Comparison of ENCODE assay signal across 8 cellular contexts in genomic region chr11:447923-448731, GRCh38. TPM values are rescaled to one million over a fixed set of nuclear protein-coding genes. Genes with fewer than 3 reads are reported as not detected.
DNase-seq lines count a peak whose midpoint lies in the region; ATAC-seq, FAIRE-seq and TF ChIP-seq lines count a peak whose summit lies in the region.

No MANE protein-coding gene starts in this region.

- CTCF ChIA-PET in A673 (lab: Charles Lee) (interaction anchor here (0.6 kb wide), 1 partner anchor 33 kb away, joined by 7 read pairs; the partner anchor contains the start of gene SIGIRR), WTC11 (lab: Charles Lee) (interaction anchor here (0.5 to 5.9 kb wide), 38 partner anchors 8 to 278 kb away, joined by 3 to 71 read pairs (median 4); partner anchors contain the start of genes B4GALNT4, BET1L, PHRF1 and PKP3)

- intact Hi-C loops in A673 (cut with micrococcal nuclease; ENCODE audit: unreplicated experiment) (loop anchor here (10.0 kb wide), 1 partner anchor 243 kb away; the partner anchor contains the start of genes BET1L and RIC8A), spleen (cut with DNase I; ENCODE audit: low total_unique reads) (no loop called here)

- WGBS in spleen, 5 donors = 4 to 5% (median 4%) methylated on average over 42 to 55 of the region's 55 CpGs

- POLR2A ChIA-PET in A673 (lab: Charles Lee; ENCODE audit: low non-redundant PET) (no interaction called here), WTC11 (lab: Charles Lee) (interaction anchor here (1.0 to 1.8 kb wide), 5 partner anchors 15 to 168 kb away, joined by 3 to 9 read pairs (median 5); partner anchors contain the start of gene RNH1)

- peaks cover 12% of the 10 kb centered on the region for H3K4me1 ChIP-seq in A673 (ENCODE audit: insufficient read depth, low read length, poor library complexity, severe bottlenecking)
- peaks cover 35 to 60% (median 47%) of the 10 kb centered on the region in 6 donors for H3K4me1 ChIP-seq in spleen

- peaks cover 7% of the 10 kb centered on the region; the same call in 1 of the 2 replicates for H3K36me3 Mint-ChIP-seq in WTC11

- FAIRE-seq in bronchial epithelial cell (lab: Jason Lieb, UNC) (no peak), islet of Langerhans (lab: Jason Lieb, UNC) (peak; percentile 69)

- H3K27me3 Mint-ChIP-seq in WTC11 (ENCODE audit: low read depth) = peaks cover 3% of the 10 kb centered on the region; the same call in 1 of the 2 replicates

- H3K27ac ChIP-seq in A673 (ENCODE audit: low read depth, low read length, poor library complexity, severe bottlenecking) (peak overlapping the region; percentile 84), spleen (peak overlapping the region; percentile 80 to 96 (median 94))

- peak; percentile 81 for TF ChIP-seq CTCF in A673 (conservative IDR thresholded peaks at IDR 0.05; ENCODE audit: low read depth, low read length)
- TF ChIP-seq CTCF in WTC11 (IDR thresholded peaks at IDR 0.05) = peak; percentile 45; the same call in 1 of the 2 replicates
- peak; percentile 95 for TF ChIP-seq CTCF in bronchial epithelial cell (IDR thresholded peaks at IDR 0.05; ENCODE audit: insufficient read depth, low read length, severe bottlenecking)
- peak; percentile 66 to 92 (median 85) for TF ChIP-seq CTCF in spleen (IDR thresholded peaks at IDR 0.05 in 8 of 11, conservative IDR thresholded peaks at IDR 0.05 in 3 of 11)

- no peaks in the 10 kb centered on the region for H3K9me3 Mint-ChIP-seq in WTC11

- DNase-seq in A673 (ENCODE audit: low spot score) (peak; percentile 93), NCI-H2196 treated with DMSO at 0.1 percent for 48 hours (lab: John Stamatoyannopoulos, UW; ENCODE audit: unreplicated experiment) (peak; percentile 96), WTC11 (ENCODE audit: low spot score) (peak; percentile 96), bronchial epithelial cell (ENCODE audit: low read depth) (peak; percentile 67), spleen (peak; percentile 98)

- H3K36me3 ChIP-seq in A673 (ENCODE audit: insufficient read depth, low read length, poor library complexity, severe bottlenecking) (no peaks in the 10 kb centered on the region), bronchial epithelial cell (ENCODE audit: control insufficient read depth, insufficient read depth, low read length) (peaks cover 6% of the 10 kb centered on the region), spleen (peaks cover 0 to 11% (median 2%) of the 10 kb centered on the region in 6 donors)

- H3K4me3 ChIP-seq in A673 (ENCODE audit: low read depth, low read length, poor library complexity, severe bottlenecking) (peak overlapping the region; percentile 95), bronchial epithelial cell (ENCODE audit: low read depth, low read length) (peak overlapping the region; percentile 70), spleen (peak overlapping the region; percentile 49 to 72 (median 52))

- TSS peak; percentile 71 for BruUV-seq in A673 (replicated peaks; lab: Mats Ljungman, UMichigan)

- H3K4me3 Mint-ChIP-seq in WTC11 = peak overlapping the region; percentile 82

- peak overlapping the region; percentile 94 for H3K27ac Mint-ChIP-seq in WTC11

- H3K27me3 ChIP-seq in A673 (replicated peaks; ENCODE audit: insufficient read depth, low read depth, low read length, poor library complexity) (no peaks in the 10 kb centered on the region), bronchial epithelial cell (ENCODE audit: control insufficient read depth, insufficient read depth, low read length) (no peaks in the 10 kb centered on the region), spleen (replicated peaks in 1 of 7) (no peaks in the 10 kb centered on the region)

- TF ChIP-seq POLR2A in spleen (IDR thresholded peaks at IDR 0.05) = peak in 2 of 3 donors; percentile 68

- no peaks in the 10 kb centered on the region for H3K9me3 ChIP-seq in A673 (ENCODE audit: low read depth, low read length, poor library complexity, severe bottlenecking)
- H3K9me3 ChIP-seq in spleen = no peaks in the 10 kb centered on the region

- ATAC-seq in GM18858 (IDR thresholded peaks at IDR 0.05; ENCODE audit: unreplicated experiment) (peak; percentile 26), HG03139 (IDR thresholded peaks at IDR 0.05; ENCODE audit: unreplicated experiment) (peak; percentile 43), WTC11 (peak; percentile 62)

- H3K4me1 Mint-ChIP-seq in WTC11 = peaks cover 14% of the 10 kb centered on the region

TF ChIP-seq in WTC11, 78 proteins besides CTCF, POLR2A, EP300 and RAD21 (continues in another document):
- TF ChIP-seq ATF1 (CRISPR knock-in tag; IDR thresholded peaks at IDR 0.05) = no peak
- TF ChIP-seq ZNF232 (CRISPR knock-in tag; IDR thresholded peaks at IDR 0.05) = no peak
- TF ChIP-seq SMAD4 (CRISPR knock-in tag; IDR thresholded peaks at IDR 0.05) = 0 out of 2 replicates have a peak, but pooled peaks have one; percentile 45
- peak; percentile 72 for TF ChIP-seq ETV6 (CRISPR knock-in tag; IDR thresholded peaks at IDR 0.05)
- no peak for TF ChIP-seq ERG (CRISPR knock-in tag; IDR thresholded peaks at IDR 0.05)
- peak; percentile 70 for TF ChIP-seq HMGXB4 (CRISPR knock-in tag; IDR thresholded peaks at IDR 0.05)
- TF ChIP-seq FOXP4 (CRISPR knock-in tag; IDR thresholded peaks at IDR 0.05) = peak; percentile 43; the same call in 1 of the 2 replicates
- TF ChIP-seq NFE2L1 (CRISPR knock-in tag; IDR thresholded peaks at IDR 0.05) = no peak
- no peak for TF ChIP-seq ZMAT4 (CRISPR knock-in tag; IDR thresholded peaks at IDR 0.05)
- peak; percentile 62; the same call in 1 of the 2 replicates for TF ChIP-seq ZNF423 (CRISPR knock-in tag; IDR thresholded peaks at IDR 0.05)
- no peak for TF ChIP-seq ZNF671 (CRISPR knock-in tag; IDR thresholded peaks at IDR 0.05)

RNA-seq across cellular contexts. Expression of gene PTDSS2, which starts 2.0 kb away (rescaled TPM):
- 33.5 and 37.6 TPM in 2 replicates for total RNA-seq in A673 (2021)
- 49.5 to 56.8 TPM (median 55.2 TPM) in 3 replicates for total RNA-seq in WTC11 (2021)
- total RNA-seq in bronchial epithelial cell = 26.3 and 29.4 TPM in 2 replicates
- 10 to 100 TPM; 24.6 to 40.7 (median 29.4) TPM for total RNA-seq in spleen
- polyA plus RNA-seq in spleen = 10 to 100 TPM; 11.0 to 26.6 (median 14.9) TPM

RNA-seq across cellular contexts. Expression of gene ANO9, which starts 6.3 kb away (rescaled TPM):
- total RNA-seq in A673 (2021) (0.26 TPM in 1 of 2 replicates, not detected in the other), WTC11 (2021) (13.2 to 17.6 TPM (median 16.6 TPM) in 3 replicates), bronchial epithelial cell (7.4 and 9.2 TPM in 2 replicates), spleen (10 to 100 TPM; 10.2 to 34.5 (median 25.9) TPM)
- 10 to 100 TPM; 32.7 to 53.8 (median 50.3) TPM for polyA plus RNA-seq in spleen

RNA-seq across cellular contexts. Expression of gene SIGIRR, which starts 33.3 kb away (rescaled TPM):
- total RNA-seq in A673 (2021) (16.6 and 17.6 TPM in 2 replicates), WTC11 (2021) (85.2 to 98.9 TPM (median 91.8 TPM) in 3 replicates), bronchial epithelial cell (15.9 and 24.7 TPM in 2 replicates), spleen (100 to 1,000 TPM in 2 of 7 donors, 10 to 100 TPM in 5; 67.9 to 118 (median 90.9) TPM)
- polyA plus RNA-seq in spleen = 100 to 1,000 TPM in 2 of 3 donors, 10 to 100 TPM in 1; 95.9 to 194 (median 161) TPM

RNA-seq across cellular contexts. Expression of gene PKP3, which starts 54.1 kb away (rescaled TPM):
- total RNA-seq in A673 (2021) (not detected in 2 replicates), WTC11 (2021) (17.3 to 23.4 TPM (median 21.4 TPM) in 3 replicates), bronchial epithelial cell (231 and 328 TPM in 2 replicates), spleen (1 to 10 TPM in 1 of 7 donors, under 1 TPM in 2, not detected in 4; 0.40 to 2.8 (median 0.59) TPM)
- polyA plus RNA-seq in spleen = under 1 TPM; 0.09 to 0.48 (median 0.21) TPM

RNA-seq across cellular contexts. Expression of gene RNH1, which starts 58.9 kb away (rescaled TPM):
- total RNA-seq in A673 (2021) = 94.6 and 95.4 TPM in 2 replicates
- total RNA-seq in WTC11 (2021) = 59.0 to 67.5 TPM (median 60.4 TPM) in 3 replicates
- total RNA-seq in bronchial epithelial cell = 361 and 427 TPM in 2 replicates
- 100 to 1,000 TPM; 133 to 159 (median 147) TPM for total RNA-seq in spleen
- polyA plus RNA-seq in spleen = 100 to 1,000 TPM in 1 of 3 donors, 10 to 100 TPM in 2; 72.8 to 143 (median 83.8) TPM

Comparison
In these comparisons a context has a peak if more than half of its experiments do, and no peak if none do; other contexts are left out.
1. Peak in every context shown above with its lines: DNase-seq, ATAC-seq, H3K4me3 ChIP-seq and H3K27ac ChIP-seq.
2. CTCF ChIP-seq: peak in every context shown above with its lines; median percentile 95 in bronchial epithelial cell; 85 in spleen; 81 in A673; 45 in WTC11.